18 cellular contexts compared by ENCODE assay signal in genomic region chr1:32797456-32797855, GRCh38. TPM values are rescaled to one million over a fixed set of nuclear protein-coding genes. Genes with fewer than 3 reads are reported as not detected.
DNase-seq lines count a peak whose midpoint lies in the region; ATAC-seq and TF ChIP-seq lines count a peak whose summit lies in the region.
"Had no signal": no experiment of that assay in that cellular context is flagged by ENCODE, and none has a peak within 500 bp of the region (broad histone marks: within the 10 kb centered on the region; RNA-seq: fewer than 3 reads in every experiment).

No MANE protein-coding gene starts in this region.

- peak overlapping the region; percentile 37 to 96 (median 52) for H3K27ac Mint-ChIP-seq in CD4-positive, CD25-positive, alpha-beta regulatory T cell
- peak overlapping the region; percentile 77 for H3K27ac Mint-ChIP-seq in activated CD8-positive, alpha-beta T cell treated with anti-CD3 and anti-CD28 coated beads for 36 hours

- peaks cover 21 to 58% (median 38%) of the 10 kb centered on the region in 4 donors for H3K4me1 Mint-ChIP-seq in CD4-positive, CD25-positive, alpha-beta regulatory T cell
- peaks cover 59% of the 10 kb centered on the region for H3K4me1 Mint-ChIP-seq in activated CD8-positive, alpha-beta T cell treated with anti-CD3 and anti-CD28 coated beads for 36 hours (ENCODE audit: low read depth)

- H3K36me3 Mint-ChIP-seq in CD4-positive, CD25-positive, alpha-beta regulatory T cell, result peaks cover 46% of the 10 kb centered on the region
- H3K36me3 Mint-ChIP-seq in activated CD8-positive, alpha-beta T cell treated with anti-CD3 and anti-CD28 coated beads for 36 hours (ENCODE audit: low read depth), result peaks cover 62% of the 10 kb centered on the region

- BruUV-seq in OCI-LY7 (replicated peaks; lab: Mats Ljungman, UMichigan), result no TSS peak

- H3K4me2 ChIP-seq in GM23248 (ENCODE audit: unreplicated experiment) (no peak overlapping the region), OCI-LY7 (ENCODE audit: low read length) (no peak overlapping the region)
- H3K4me2 ChIP-seq: BLaER1 had no signal

- H3K9me3 ChIP-seq in CD4-positive, CD25-positive, alpha-beta regulatory T cell (ENCODE audit: control insufficient read depth in 2 of 2, low read length in 2 of 2), result no peaks in the 10 kb centered on the region
- H3K9me3 ChIP-seq in GM23248 (ENCODE audit: low read depth) (no peaks in the 10 kb centered on the region), OCI-LY7 (ENCODE audit: low read length) (no peaks in the 10 kb centered on the region)
- H3K9me3 ChIP-seq: BLaER1, pancreas, tibial nerve had no signal

- H3K79me2 ChIP-seq in GM23248 (ENCODE audit: insufficient read depth) (peaks cover 71% of the 10 kb centered on the region), OCI-LY7 (ENCODE audit: insufficient read depth, low read depth, low read length) (peaks cover 8% of the 10 kb centered on the region)

- intact Hi-C loops in activated CD8-positive, alpha-beta T cell treated with anti-CD3 and anti-CD28 coated beads for 36 hours (cut with micrococcal nuclease), result no loop called here
- intact Hi-C loops in OCI-LY7 (cut with micrococcal nuclease; ENCODE audit: unreplicated experiment), result no loop called here

- H3K4me3 ChIP-seq in CD4-positive, CD25-positive, alpha-beta regulatory T cell (ENCODE audit: low read depth, low read length), result no peak overlapping the region
- H3K4me3 ChIP-seq in GM23248 (no peak overlapping the region), OCI-LY7 (ENCODE audit: low read depth, low read length, poor library complexity, severe bottlenecking) (no peak overlapping the region)
- H3K4me3 ChIP-seq: BLaER1, pancreas, SK-N-MC, tibial nerve had no signal

- CTCF ChIA-PET in activated CD8-positive, alpha-beta T cell treated with anti-CD3 and anti-CD28 coated beads for 36 hours (lab: Charles Lee), result interaction anchor here (1.2 to 2.0 kb wide), 2 partner anchors 15 to 78 kb away, joined by 3 to 5 read pairs; no protein-coding TSS in a partner anchor
- CTCF ChIA-PET in OCI-LY7 (lab: Charles Lee; ENCODE audit: unreplicated experiment), result interaction anchor here (0.6 kb wide), 1 partner anchor 75 kb away, joined by 6 read pairs; no protein-coding TSS in a partner anchor

- POLR2A ChIA-PET in activated CD8-positive, alpha-beta T cell treated with anti-CD3 and anti-CD28 coated beads for 36 hours (lab: Charles Lee), result no interaction called here
- POLR2A ChIA-PET in OCI-LY7 (lab: Charles Lee), result no interaction called here

- H3K36me3 ChIP-seq in CD4-positive, CD25-positive, alpha-beta regulatory T cell (ENCODE audit: control insufficient read depth, insufficient read depth, low read length), result peaks cover 7% of the 10 kb centered on the region
- H3K36me3 ChIP-seq in GM23248 (ENCODE audit: low read depth) (peaks cover 67% of the 10 kb centered on the region), OCI-LY7 (ENCODE audit: insufficient read depth, low read length) (peaks cover 95% of the 10 kb centered on the region)
- H3K36me3 ChIP-seq: pancreas had no signal

- H3K27me3 ChIP-seq in CD4-positive, CD25-positive, alpha-beta regulatory T cell (ENCODE audit: control insufficient read depth, insufficient read depth, low read length), result no peaks in the 10 kb centered on the region
- no peaks in the 10 kb centered on the region for H3K27me3 ChIP-seq in GM23248 (replicated peaks; ENCODE audit: insufficient read depth)
- H3K27me3 ChIP-seq: BLaER1, pancreas, tibial nerve had no signal

- TF ChIP-seq CTCF in activated CD8-positive, alpha-beta T cell treated with anti-CD3 and anti-CD28 coated beads for 36 hours (IDR thresholded peaks at IDR 0.05), result no peak
- no peak for TF ChIP-seq CTCF in OCI-LY7 (conservative IDR thresholded peaks at IDR 0.05; ENCODE audit: low read length)

- H2AFZ ChIP-seq in GM23248, result no peak overlapping the region
- H2AFZ ChIP-seq in OCI-LY7 (ENCODE audit: low read length), result no peak overlapping the region

- peaks cover 59% of the 10 kb centered on the region for H3F3A ChIP-seq in GM23248 (ENCODE audit: insufficient read depth)

- no peaks in the 10 kb centered on the region for H3K9me2 ChIP-seq in GM23248 (ENCODE audit: insufficient read depth)
- H3K9me2 ChIP-seq in OCI-LY7 (ENCODE audit: insufficient read depth, low read length), result no peaks in the 10 kb centered on the region

- no peak for DNase-seq in CD4-positive, CD25-positive, alpha-beta regulatory T cell
- DNase-seq in GM23248, result no peak
- no peak for DNase-seq in activated CD8-positive, alpha-beta T cell treated with anti-CD3 and anti-CD28 coated beads for 36 hours
- peak; percentile 18 for DNase-seq in iris pigment epithelial cell (ENCODE audit: low read depth)
- DNase-seq in OCI-LY7 (ENCODE audit: low spot score), result no peak
- no peak for DNase-seq in NCI-H1048 (lab: John Stamatoyannopoulos, UW)
- DNase-seq: MM.1S; NCI-H2081 treated with DMSO at 0.1 percent for 48 hours; NCI-H524; pancreas; stimulated activated CD4-positive, alpha-beta T cell treated with anti-CD3 and anti-CD28 coated beads, Interleukin-4, amount 100 ng/mL, for 24 hours; stimulated activated CD8-positive, alpha-beta memory T cell treated with anti-CD3 and anti-CD28 coated beads, Interleukin-4, amount 100 ng/mL, for 48 hours had no signal

- peaks cover 39% of the 10 kb centered on the region for H3K4me1 ChIP-seq in CD4-positive, CD25-positive, alpha-beta regulatory T cell (ENCODE audit: control insufficient read depth, insufficient read depth, low read length, poor library complexity, severe bottlenecking)
- peaks cover 16% of the 10 kb centered on the region for H3K4me1 ChIP-seq in GM23248 (ENCODE audit: insufficient read depth)
- no peaks in the 10 kb centered on the region for H3K4me1 ChIP-seq in OCI-LY7 (ENCODE audit: insufficient read depth, low read length, poor library complexity, severe bottlenecking)
- H3K4me1 ChIP-seq: BLaER1, pancreas, tibial nerve had no signal

- in situ Hi-C loops in GM23248 (cut with MboI), result no loop called here

- no peaks in the 10 kb centered on the region for H3K27me3 Mint-ChIP-seq in CD4-positive, CD25-positive, alpha-beta regulatory T cell
- no peaks in the 10 kb centered on the region for H3K27me3 Mint-ChIP-seq in activated CD8-positive, alpha-beta T cell treated with anti-CD3 and anti-CD28 coated beads for 36 hours

- H3K4me3 Mint-ChIP-seq in CD4-positive, CD25-positive, alpha-beta regulatory T cell, result peak overlapping the region in 2 of 4 donors; percentile 12 to 13
- no peak overlapping the region for H3K4me3 Mint-ChIP-seq in activated CD8-positive, alpha-beta T cell treated with anti-CD3 and anti-CD28 coated beads for 36 hours

- no peak for ATAC-seq in CD4-positive, CD25-positive, alpha-beta regulatory T cell (ENCODE audit: low read depth in 2 of 2)
- no peak for ATAC-seq in activated CD8-positive, alpha-beta T cell treated with anti-CD3 and anti-CD28 coated beads for 36 hours
- no peak for ATAC-seq in GM19035 (IDR thresholded peaks at IDR 0.05; ENCODE audit: unreplicated experiment)
- ATAC-seq in HG03139 (IDR thresholded peaks at IDR 0.05; ENCODE audit: unreplicated experiment), result no peak
- ATAC-seq: left lobe of liver, pancreas had no signal

- H3K9ac ChIP-seq in GM23248, result no peak overlapping the region
- H3K9ac ChIP-seq: BLaER1 had no signal

- 91 to 100% methylated on average over 1 of the region's 1 CpG for WGBS in GM23248 (ENCODE audit: low coverage in 1 of 2, low lambda C conversion rate in 2 of 2, missing lambda C conversion rate in 2 of 2), 2 experiments

- H4K20me1 ChIP-seq in GM23248 (ENCODE audit: insufficient read depth) (no peaks in the 10 kb centered on the region; the same call in 1 of the 2 replicates), OCI-LY7 (ENCODE audit: insufficient read depth, low read length) (peaks cover 7% of the 10 kb centered on the region; the same call in 1 of the 2 replicates)

- no peak overlapping the region for H3K27ac ChIP-seq in CD4-positive, CD25-positive, alpha-beta regulatory T cell (ENCODE audit: insufficient read depth, low read length, poor library complexity, severe bottlenecking)
- H3K27ac ChIP-seq in GM23248 (peak overlapping the region; percentile 48; the same call in 1 of the 2 replicates), OCI-LY7 (ENCODE audit: low read depth, low read length, poor library complexity, severe bottlenecking) (no peak overlapping the region)
- H3K27ac ChIP-seq: BLaER1, pancreas, SK-N-MC, tibial nerve had no signal

- peaks cover 0 to 1% (median 0%) of the 10 kb centered on the region in 7 donors for H3K9me3 Mint-ChIP-seq in CD4-positive, CD25-positive, alpha-beta regulatory T cell
- H3K9me3 Mint-ChIP-seq in activated CD8-positive, alpha-beta T cell treated with anti-CD3 and anti-CD28 coated beads for 36 hours, result no peaks in the 10 kb centered on the region

RNA-seq across cellular contexts. Expression of gene YARS1, which starts 19.7 kb away (rescaled TPM):
- total RNA-seq in CD4-positive, CD25-positive, alpha-beta regulatory T cell, result 111 TPM
- 10 to 100 TPM; 47.3 to 68.9 (median 55.8) TPM for polyA plus RNA-seq in CD4-positive, CD25-positive, alpha-beta regulatory T cell
- 125 and 135 TPM in 2 replicates for total RNA-seq in GM23248 (2014; rRNA removed; shearing (Covaris generic))
- polyA plus RNA-seq in GM23248 (2016; fragmentation: Nextera tagmentation; extraction: Ambion mirVana), result 179 and 185 TPM in 2 replicates
- total RNA-seq in activated CD8-positive, alpha-beta T cell treated with anti-CD3 and anti-CD28 coated beads for 36 hours, result 100 to 1,000 TPM; 231 to 238 TPM
- total RNA-seq in OCI-LY7 (2014; rRNA removed; shearing (Covaris generic)), result 276 and 282 TPM in 2 replicates
- 321 and 352 TPM in 2 replicates for total RNA-seq in OCI-LY7 (2022)

RNA-seq across cellular contexts. Expression of gene S100PBP, which starts 20.0 kb away (rescaled TPM):
- 55.1 TPM for total RNA-seq in CD4-positive, CD25-positive, alpha-beta regulatory T cell
- polyA plus RNA-seq in CD4-positive, CD25-positive, alpha-beta regulatory T cell, result 10 to 100 TPM; 11.5 to 12.3 (median 12.3) TPM
- 25.2 and 35.0 TPM in 2 replicates for total RNA-seq in GM23248 (2014; rRNA removed; shearing (Covaris generic))
- polyA plus RNA-seq in GM23248 (2016; fragmentation: Nextera tagmentation; extraction: Ambion mirVana), result 12.1 and 15.7 TPM in 2 replicates
- total RNA-seq in activated CD8-positive, alpha-beta T cell treated with anti-CD3 and anti-CD28 coated beads for 36 hours, result 10 to 100 TPM; 25.7 to 27.3 TPM
- total RNA-seq in OCI-LY7 (2014; rRNA removed; shearing (Covaris generic)), result 72.1 and 91.8 TPM in 2 replicates
- 135 and 136 TPM in 2 replicates for total RNA-seq in OCI-LY7 (2022)
